15 cellular contexts compared by ENCODE assay signal in the genomic region with DNA sequence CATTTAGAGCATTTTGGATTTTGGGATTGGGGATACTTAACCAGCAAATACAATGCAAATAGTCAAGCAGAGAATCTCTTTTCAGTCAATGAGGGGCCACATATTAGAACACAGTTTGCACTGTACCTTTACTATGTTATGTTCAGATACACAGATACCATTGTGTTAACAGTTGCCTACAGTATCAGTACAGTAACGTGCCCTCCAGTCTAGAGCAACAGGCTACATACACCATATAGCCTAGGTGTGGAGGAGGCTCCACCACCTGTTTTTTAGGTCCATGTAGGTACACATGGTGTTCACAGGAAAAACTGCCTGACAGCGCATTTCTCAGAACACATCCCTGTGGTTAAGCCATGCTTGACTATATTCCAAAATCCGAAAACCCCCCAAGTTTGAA. TPM values are rescaled to one million over a fixed set of nuclear protein-coding genes. Genes with fewer than 3 reads are reported as not detected.
DNase-seq lines count a peak whose midpoint lies in the region; ATAC-seq, FAIRE-seq and TF ChIP-seq lines count a peak whose summit lies in the region.
"Had no signal": no experiment of that assay in that cellular context is flagged by ENCODE, and none has a peak within 500 bp of the region (broad histone marks: within the 10 kb centered on the region; RNA-seq: fewer than 3 reads in every experiment).

No MANE protein-coding gene starts in this region.

- no peak overlapping the region for H3K4me2 ChIP-seq in K562 (ENCODE audit: insufficient read depth, low read length)

- H3K27me3 ChIP-seq in K562 (ENCODE audit: control insufficient read depth in 2 of 2, insufficient read depth in 2 of 2, low read length in 2 of 2), result no peaks in the 10 kb centered on the region
- H3K27me3 ChIP-seq: heart left ventricle, right atrium auricular region had no signal

- in situ Hi-C loops in K562 (cut with MboI), result no loop called here

- peak overlapping the region; percentile 7; the same call in 1 of the 3 replicates for H3K27ac ChIP-seq in K562 (ENCODE audit: extremely low read depth, low read depth, low read length)
- H3K27ac ChIP-seq: C4-2B, right atrium auricular region had no signal

- 0 out of 2 replicates have a peak, but pooled peaks cover 8% of the 10 kb centered on the region for H4K20me1 ChIP-seq in K562 (replicated peaks; ENCODE audit: control insufficient read depth, insufficient read depth, low read length)

- no peak for TF ChIP-seq EP300 in K562 (IDR thresholded peaks at IDR 0.05; ENCODE audit: low read length)

- ATAC-seq in GM18502 (IDR thresholded peaks at IDR 0.05; ENCODE audit: poor library complexity, unreplicated experiment), result peak; percentile 32
- peak; percentile 10 for ATAC-seq in GM19438 (IDR thresholded peaks at IDR 0.05; ENCODE audit: low read depth, unreplicated experiment)
- ATAC-seq in HG03432 (IDR thresholded peaks at IDR 0.05; ENCODE audit: unreplicated experiment), result peak; percentile 16
- ATAC-seq in K562, result peak; percentile 62
- ATAC-seq: heart left ventricle had no signal

- no peak overlapping the region for H3K9ac ChIP-seq in K562 (ENCODE audit: insufficient read depth in 1 of 2, low read depth in 2 of 2, low read length in 2 of 2)

- H3K4me1 ChIP-seq in K562 (replicated peaks in 1 of 2; ENCODE audit: control insufficient read depth in 2 of 2, insufficient read depth in 2 of 2, low read length in 2 of 2), result peaks cover 0 to 10% of the 10 kb centered on the region in 2 experiments; a peak in 1 of 5 replicates
- H3K4me1 ChIP-seq: right atrium auricular region had no signal

- POLR2A ChIA-PET in K562 (lab: Yijun Ruan, JAX), result interaction anchor here (0.7 to 1.5 kb wide), 4 partner anchors 9 to 47 kb away, joined by 3 to 4 read pairs (median 3); a partner anchor contains a TSS

- WGBS in K562 (ENCODE audit: insufficient coverage, low coverage, missing lambda C conversion rate), result 82% methylated on average over 3 of the region's 3 CpGs

- no peak for DNase-seq in K562 (ENCODE audit: extremely low read depth in 1 of 4, low spot score in 3 of 4)
- no peak for DNase-seq in activated gamma-delta T cell (lab: John Stamatoyannopoulos, UW)
- DNase-seq in GM19239 (ENCODE audit: insufficient read length, low spot score), result no peak
- DNase-seq in T-helper 1 cell, result no peak
- DNase-seq: activated T-cell treated with anti-CD3 and anti-CD28 coated beads for 4 hours; NCI-H2107; NCI-H82; stimulated activated CD4-positive, alpha-beta T cell treated with anti-CD3 and anti-CD28 coated beads, Interleukin-1b, Interleukin-23, amount 100 ng/mL, for 48 hours; T-helper 2 cell had no signal

- H3K9me3 ChIP-seq in K562 (replicated peaks; ENCODE audit: control insufficient read depth, insufficient read depth, low read depth, low read length), result no peaks in the 10 kb centered on the region
- H3K9me3 ChIP-seq: heart left ventricle, right atrium auricular region had no signal

- H2AFZ ChIP-seq in K562 (ENCODE audit: low read depth, low read length), result no peak overlapping the region

- BruUV-seq in K562 (replicated peaks; lab: Mats Ljungman, UMichigan), result no TSS peak

- H3K4me3 ChIP-seq in K562, result no peak overlapping the region
- H3K4me3 ChIP-seq: heart left ventricle, right atrium auricular region had no signal

- peaks cover 86% of the 10 kb centered on the region for H3K36me3 ChIP-seq in K562 (ENCODE audit: control insufficient read depth, insufficient read depth, low read length)

- TF ChIP-seq POLR2A in K562 (conservative IDR thresholded peaks at IDR 0.05), result peak; percentile 43

- no peak for TF ChIP-seq RAD21 in K562 (CRISPR knock-in tag; conservative IDR thresholded peaks at IDR 0.05 in 1 of 2, IDR thresholded peaks at IDR 0.05 in 1 of 2)

- TF ChIP-seq CTCF in K562 (IDR thresholded peaks at IDR 0.05 in 2 of 3, conservative IDR thresholded peaks at IDR 0.05 in 1 of 3; ENCODE audit: insufficient read depth in 2 of 3, low read depth in 1 of 3, low read length in 3 of 3), result no peak

- no peaks in the 10 kb centered on the region for H3K9me1 ChIP-seq in K562 (ENCODE audit: control insufficient read depth, insufficient read depth, low read length)

- CTCF ChIA-PET in K562 (lab: Yijun Ruan, JAX; ENCODE audit: low intra/inter-chr PET ratio), result no interaction called here

- H3K79me2 ChIP-seq in K562 (ENCODE audit: control insufficient read depth, insufficient read depth, low read length), result peaks cover 6% of the 10 kb centered on the region; the same call in 2 of the 3 replicates

- peak; percentile 42 for FAIRE-seq in K562 (lab: Jason Lieb, UNC)
- FAIRE-seq in GM19239 (lab: Jason Lieb, UNC), result no peak

- intact Hi-C loops in K562 (cut with micrococcal nuclease), result no loop called here

TF ChIP-seq in K562, 482 proteins besides CTCF, POLR2A, EP300 and RAD21 (continues in another document):
- TF ChIP-seq ZNF764 (CRISPR knock-in tag; IDR thresholded peaks at IDR 0.05; ENCODE audit: low read depth) (no peak), ZNF253 (CRISPR knock-in tag; conservative IDR thresholded peaks at IDR 0.05) (no peak), ZBTB7A (IDR thresholded peaks at IDR 0.05; ENCODE audit: borderline replicate concordance, control insufficient read depth, low read depth, low read length) (no peak), CHD1 (IDR thresholded peaks at IDR 0.05; ENCODE audit: low read length) (no peak), SREBF2 (CRISPR knock-in tag; IDR thresholded peaks at IDR 0.05) (no peak), ARHGAP35 (IDR thresholded peaks at IDR 0.05; ENCODE audit: partially characterized antibody) (no peak), C11orf30 (IDR thresholded peaks at IDR 0.05; ENCODE audit: low read depth) (no peak), ZNF282 (CRISPR knock-in tag; IDR thresholded peaks at IDR 0.05) (no peak)
- TF ChIP-seq, protein P1, sequence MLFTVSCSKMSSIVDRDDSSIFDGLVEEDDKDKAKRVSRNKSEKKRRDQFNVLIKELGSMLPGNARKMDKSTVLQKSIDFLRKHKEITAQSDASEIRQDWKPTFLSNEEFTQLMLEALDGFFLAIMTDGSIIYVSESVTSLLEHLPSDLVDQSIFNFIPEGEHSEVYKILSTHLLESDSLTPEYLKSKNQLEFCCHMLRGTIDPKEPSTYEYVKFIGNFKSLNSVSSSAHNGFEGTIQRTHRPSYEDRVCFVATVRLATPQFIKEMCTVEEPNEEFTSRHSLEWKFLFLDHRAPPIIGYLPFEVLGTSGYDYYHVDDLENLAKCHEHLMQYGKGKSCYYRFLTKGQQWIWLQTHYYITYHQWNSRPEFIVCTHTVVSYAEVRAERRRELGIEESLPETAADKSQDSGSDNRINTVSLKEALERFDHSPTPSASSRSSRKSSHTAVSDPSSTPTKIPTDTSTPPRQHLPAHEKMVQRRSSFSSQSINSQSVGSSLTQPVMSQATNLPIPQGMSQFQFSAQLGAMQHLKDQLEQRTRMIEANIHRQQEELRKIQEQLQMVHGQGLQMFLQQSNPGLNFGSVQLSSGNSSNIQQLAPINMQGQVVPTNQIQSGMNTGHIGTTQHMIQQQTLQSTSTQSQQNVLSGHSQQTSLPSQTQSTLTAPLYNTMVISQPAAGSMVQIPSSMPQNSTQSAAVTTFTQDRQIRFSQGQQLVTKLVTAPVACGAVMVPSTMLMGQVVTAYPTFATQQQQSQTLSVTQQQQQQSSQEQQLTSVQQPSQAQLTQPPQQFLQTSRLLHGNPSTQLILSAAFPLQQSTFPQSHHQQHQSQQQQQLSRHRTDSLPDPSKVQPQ (CRISPR knock-in tag; IDR thresholded peaks at IDR 0.05; ENCODE audit: borderline replicate concordance), result no peak

RNA-seq across cellular contexts. Expression of a gene that starts 9.1 kb away (rescaled TPM):
- total RNA-seq in K562 (2011; cell fraction: chromatin; rRNA removed; ENCODE audit: low replicate concordance), result 36.2 and 43.9 TPM in 2 replicates
- total RNA-seq in K562 (2011; cell fraction: nucleolus; rRNA removed), result 32.4 and 37.0 TPM in 2 replicates
- 41.4 and 49.8 TPM in 2 replicates for total RNA-seq in K562 (2011; cell fraction: nucleoplasm; rRNA removed)
- total RNA-seq in K562 (2014; rRNA removed), result 72.5 and 99.5 TPM in 2 replicates
- 86.6 and 90.2 TPM in 2 replicates for total RNA-seq in K562 (2014; rRNA removed; fragmentation: Illumina TruSeq; extraction: Trizol)
- total RNA-seq in K562 (2015; rRNA removed; fragmentation: Illumina TruSeq; extraction: Trizol), result 77.4 and 84.4 TPM in 2 replicates
- total RNA-seq in K562 (2021), result 59.7 and 63.7 TPM in 2 replicates
- 34.9 and 43.4 TPM in 2 replicates for polyA plus RNA-seq in K562 (2011; rRNA removed)
- polyA plus RNA-seq in K562 (2011; cell fraction: cytosol; rRNA removed), result 16.6 and 26.2 TPM in 2 replicates
- 16.0 and 19.8 TPM in 2 replicates for polyA plus RNA-seq in K562 (2011; cell fraction: nucleus; rRNA removed)
- 23.4 and 48.5 TPM in 2 replicates for polyA plus RNA-seq in K562 (2012)
- 87.3 and 88.7 TPM in 2 replicates for polyA plus RNA-seq in K562 (2014; fragmentation: Illumina TruSeq; extraction: Trizol)
- 100 to 1,000 TPM; 125 to 192 TPM for polyA plus RNA-seq in K562 (2014; fragmentation: Nextera tagmentation; extraction: Ambion mirVana)
- 64.3 and 65.9 TPM in 2 replicates for polyA plus RNA-seq in K562 (2014; rRNA removed)
- polyA minus RNA-seq in K562 (2011; rRNA and poly(A)+ RNA removed), result 59.1 and 61.5 TPM in 2 replicates
- 21.3 and 24.2 TPM in 2 replicates for polyA minus RNA-seq in K562 (2011; cell fraction: cytosol; rRNA and poly(A)+ RNA removed)
- 18.3 and 25.0 TPM in 2 replicates for polyA minus RNA-seq in K562 (2011; cell fraction: nucleus; rRNA and poly(A)+ RNA removed)

RNA-seq across cellular contexts. Expression of a gene that starts 15.6 kb away (rescaled TPM):
- 12.9 and 18.0 TPM in 2 replicates for total RNA-seq in K562 (2011; cell fraction: chromatin; rRNA removed; ENCODE audit: low replicate concordance)
- 10.0 and 11.0 TPM in 2 replicates for total RNA-seq in K562 (2011; cell fraction: nucleolus; rRNA removed)
- total RNA-seq in K562 (2011; cell fraction: nucleoplasm; rRNA removed), result 11.2 and 11.5 TPM in 2 replicates
- 8.6 and 11.5 TPM in 2 replicates for total RNA-seq in K562 (2014; rRNA removed)
- total RNA-seq in K562 (2014; rRNA removed; fragmentation: Illumina TruSeq; extraction: Trizol), result 6.3 and 7.5 TPM in 2 replicates
- 10.4 and 10.9 TPM in 2 replicates for total RNA-seq in K562 (2015; rRNA removed; fragmentation: Illumina TruSeq; extraction: Trizol)
- total RNA-seq in K562 (2021), result 11.9 and 12.2 TPM in 2 replicates
- 3.8 and 4.2 TPM in 2 replicates for polyA plus RNA-seq in K562 (2011; rRNA removed)
- polyA plus RNA-seq in K562 (2011; cell fraction: cytosol; rRNA removed), result 4.6 and 5.4 TPM in 2 replicates
- polyA plus RNA-seq in K562 (2011; cell fraction: nucleus; rRNA removed), result 4.7 and 8.2 TPM in 2 replicates
- polyA plus RNA-seq in K562 (2012), result 10.8 and 12.4 TPM in 2 replicates
- polyA plus RNA-seq in K562 (2014; fragmentation: Illumina TruSeq; extraction: Trizol), result 9.2 and 11.8 TPM in 2 replicates
- under 1 TPM; 0.55 to 0.81 TPM for polyA plus RNA-seq in K562 (2014; fragmentation: Nextera tagmentation; extraction: Ambion mirVana)
- 7.4 and 7.7 TPM in 2 replicates for polyA plus RNA-seq in K562 (2014; rRNA removed)
- 4.9 and 5.9 TPM in 2 replicates for polyA minus RNA-seq in K562 (2011; rRNA and poly(A)+ RNA removed)
- polyA minus RNA-seq in K562 (2011; cell fraction: cytosol; rRNA and poly(A)+ RNA removed), result 5.5 and 5.6 TPM in 2 replicates
- polyA minus RNA-seq in K562 (2011; cell fraction: nucleus; rRNA and poly(A)+ RNA removed), result 3.8 and 6.1 TPM in 2 replicates

Comparison
In these comparisons a context has a peak if more than half of its experiments do, and no peak if none do; other contexts are left out.
1. ATAC-seq: peak in every context shown above with its lines; median percentile 62 in K562; 32 in GM18502; 16 in HG03432; 10 in GM19438.